Comparison of ENCODE assay signal across 8 cellular contexts in the genomic region with DNA sequence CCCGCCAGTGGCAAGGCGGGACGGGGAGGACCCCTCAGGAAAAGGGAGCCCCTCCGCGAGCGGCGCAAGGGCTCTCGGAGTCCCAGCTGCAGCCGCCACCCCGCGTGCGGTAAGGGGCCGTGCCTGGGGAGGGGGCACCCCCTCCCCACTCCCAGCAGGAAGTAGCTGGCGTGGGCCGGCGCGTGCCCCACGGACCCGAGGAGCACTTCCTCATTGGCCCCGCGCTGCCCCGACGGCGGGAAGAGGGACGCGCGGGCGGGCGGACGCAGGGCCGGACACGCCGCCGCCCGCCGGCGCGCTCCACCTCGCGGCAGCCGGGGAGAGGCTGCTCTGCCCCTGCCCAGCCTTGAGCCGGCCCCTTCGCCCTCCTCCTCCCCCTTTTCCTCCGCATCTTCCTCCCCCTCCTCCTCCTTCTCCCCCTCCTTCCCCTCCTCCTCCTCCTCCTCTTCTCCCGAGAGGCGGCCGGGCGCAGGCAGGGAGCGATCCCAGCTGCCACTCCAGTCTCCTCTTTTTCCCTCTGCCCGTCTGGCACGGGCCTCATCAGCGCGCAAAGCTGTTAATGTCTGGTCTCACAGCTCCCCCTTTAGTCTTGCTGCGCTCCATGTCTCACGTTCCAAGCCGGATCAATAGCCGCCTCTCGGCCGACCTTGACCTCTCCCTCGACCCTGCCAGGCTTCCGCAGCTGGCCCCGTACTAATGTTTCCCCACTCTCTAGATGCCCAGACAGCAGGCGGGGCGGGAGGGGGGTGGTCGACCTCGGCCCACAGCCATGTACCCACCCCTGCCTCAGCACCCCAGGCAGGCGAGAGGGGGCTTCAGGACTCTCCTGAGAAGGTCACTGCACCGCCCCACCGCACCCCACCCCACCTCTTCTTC. TPM values are rescaled to one million over a fixed set of nuclear protein-coding genes. Genes with fewer than 3 reads are reported as not detected.
DNase-seq lines count a peak whose midpoint lies in the region; ATAC-seq, FAIRE-seq and TF ChIP-seq lines count a peak whose summit lies in the region.

No MANE protein-coding gene starts in this region.

- ATAC-seq in HG02852 (IDR thresholded peaks at IDR 0.05; ENCODE audit: unreplicated experiment) = no peak

- no peak for TF ChIP-seq POLR2A in GM12892 (IDR thresholded peaks at IDR 0.05; ENCODE audit: low read depth, low read length)

- peak overlapping the region; percentile 77 for H3K4me3 Mint-ChIP-seq in nephron progenitor cell

- H3K27me3 Mint-ChIP-seq in nephron progenitor cell (ENCODE audit: low read depth, poor library complexity) = peaks cover 88% of the 10 kb centered on the region

- FAIRE-seq in GM12892 (lab: Jason Lieb, UNC) = no peak

- DNase-seq in DMS114 treated with DMSO at 0.1 percent for 48 hours (lab: John Stamatoyannopoulos, UW; ENCODE audit: unreplicated experiment) = peak; percentile 43
- DNase-seq in HL-60 (ENCODE audit: low read depth in 1 of 2, low spot score in 1 of 2) = peak; percentile 46 to 55
- DNase-seq in NCI-H774 (lab: John Stamatoyannopoulos, UW) = peak; percentile 56
- peak; percentile 53 for DNase-seq in activated gamma-delta T cell treated with Interleukin-2 at 50 U/mL for 16 hours
- DNase-seq in foreskin fibroblast = peak; percentile 68 to 78
- DNase-seq in nephron progenitor cell = peak; percentile 87
- DNase-seq in GM12892 (ENCODE audit: insufficient read length) = no peak

- H3K27ac ChIP-seq in HL-60 (replicated peaks) = no peak overlapping the region

- peaks cover 70% of the 10 kb centered on the region for H3K27me3 ChIP-seq in HL-60 (ENCODE audit: insufficient read depth, poor library complexity, severe bottlenecking)

- H3K9me3 Mint-ChIP-seq in nephron progenitor cell = no peaks in the 10 kb centered on the region

- H3K4me1 Mint-ChIP-seq in nephron progenitor cell = peaks cover 34% of the 10 kb centered on the region

- no peaks in the 10 kb centered on the region for H3K36me3 Mint-ChIP-seq in nephron progenitor cell (ENCODE audit: low read depth)

- TF ChIP-seq CTCF in HL-60 (IDR thresholded peaks at IDR 0.05; ENCODE audit: insufficient read depth, low read length) (no peak), foreskin fibroblast (IDR thresholded peaks at IDR 0.05; ENCODE audit: low read depth, low read length) (peak; percentile 28), nephron progenitor cell (IDR thresholded peaks at IDR 0.05) (peak; percentile 32)

- peak overlapping the region; percentile 15 for H3K4me3 ChIP-seq in HL-60 (replicated peaks; ENCODE audit: insufficient read depth, low read length)
- H3K4me3 ChIP-seq in foreskin fibroblast (ENCODE audit: low read depth in 1 of 2, low read length in 2 of 2) = peak overlapping the region; percentile 40 to 56

- H3K27ac Mint-ChIP-seq in nephron progenitor cell = no peak overlapping the region

RNA-seq across cellular contexts. Expression of gene BCL11B, which starts 2.6 kb away (rescaled TPM):
- polyA plus RNA-seq in GM12892 (2012; ENCODE audit: missing spikeins) = 0.11 TPM
